ENCODE assay signal across 9 cellular contexts in genomic region chr9:95087659-95088242, GRCh38.
DNase-seq lines count a peak whose midpoint lies in the region; ATAC-seq and TF ChIP-seq lines count a peak whose summit lies in the region.
"Had no signal": no experiment of that assay in that cellular context is flagged by ENCODE, and none has a peak within 500 bp of the region (broad histone marks: within the 10 kb centered on the region; RNA-seq: fewer than 3 reads in every experiment).

No MANE protein-coding gene starts in this region.

- H3K4me1 ChIP-seq in OCI-LY7 (ENCODE audit: insufficient read depth, low read length, poor library complexity, severe bottlenecking), result no peaks in the 10 kb centered on the region
- H3K4me1 ChIP-seq in tibial nerve, result peaks cover 0 to 99% (median 80%) of the 10 kb centered on the region in 4 donors

- H3K4me2 ChIP-seq in OCI-LY7 (ENCODE audit: low read length), result no peak overlapping the region

- POLR2A ChIA-PET in OCI-LY7 (lab: Charles Lee), result no interaction called here
- POLR2A ChIA-PET in CD4-positive, alpha-beta T cell (lab: Charles Lee), result no interaction called here

- H3K79me2 ChIP-seq in OCI-LY7 (ENCODE audit: insufficient read depth, low read depth, low read length), result no peaks in the 10 kb centered on the region

- WGBS in tibial nerve, 2 donors, result 48 to 55% methylated on average over 9 of the region's 9 CpGs

- intact Hi-C loops in OCI-LY7 (cut with micrococcal nuclease; ENCODE audit: unreplicated experiment), result no loop called here
- intact Hi-C loops in CD4-positive, alpha-beta T cell (cut with DNase I, micrococcal nuclease), result no loop called here

- H3K4me1 Mint-ChIP-seq in CD4-positive, alpha-beta T cell (ENCODE audit: low read depth), result peaks cover 5% of the 10 kb centered on the region

- BruUV-seq in OCI-LY7 (replicated peaks; lab: Mats Ljungman, UMichigan), result no TSS peak

- no peak overlapping the region for H2AFZ ChIP-seq in OCI-LY7 (ENCODE audit: low read length)

- no peaks in the 10 kb centered on the region for H4K20me1 ChIP-seq in OCI-LY7 (ENCODE audit: insufficient read depth, low read length)

- H3K36me3 ChIP-seq in OCI-LY7 (ENCODE audit: insufficient read depth, low read length) (no peaks in the 10 kb centered on the region), tibial nerve (peaks cover 0 to 44% (median 11%) of the 10 kb centered on the region in 3 donors)

- no peaks in the 10 kb centered on the region for H3K9me3 Mint-ChIP-seq in CD4-positive, alpha-beta T cell

- DNase-seq in NCI-H510A treated with DMSO at 0.1 percent for 48 hours (lab: John Stamatoyannopoulos, UW) (peak; percentile 55), NCI-H510A (lab: John Stamatoyannopoulos, UW) (no peak), OCI-LY7 (ENCODE audit: low spot score) (peak; percentile 8), fibroblast of mammary gland (ENCODE audit: low read depth) (no peak), tibial nerve (ENCODE audit: low spot score in 2 of 2) (no peak), iPS-NIHi7 (ENCODE audit: extremely low spot score) (no peak)
- no peak for DNase-seq in CD4-positive, alpha-beta T cell

- H3K27ac ChIP-seq in OCI-LY7 (ENCODE audit: low read depth, low read length, poor library complexity, severe bottlenecking) (no peak overlapping the region), tibial nerve (peak overlapping the region; percentile 51 to 97 (median 82))
- no peak overlapping the region for H3K27ac ChIP-seq in CD4-positive, alpha-beta T cell (ENCODE audit: low read depth, low read length)
- H3K27ac ChIP-seq: C4-2B had no signal

- peak in 1 of 2 donors; percentile 69 for TF ChIP-seq EP300 in tibial nerve (IDR thresholded peaks at IDR 0.05)

- no peaks in the 10 kb centered on the region for H3K27me3 Mint-ChIP-seq in CD4-positive, alpha-beta T cell

- TF ChIP-seq POLR2A in tibial nerve (IDR thresholded peaks at IDR 0.05), result no peak

- H3K9me2 ChIP-seq in OCI-LY7 (ENCODE audit: insufficient read depth, low read length), result no peaks in the 10 kb centered on the region

- H3K9me3 ChIP-seq in OCI-LY7 (ENCODE audit: low read length), result no peaks in the 10 kb centered on the region
- H3K9me3 ChIP-seq in tibial nerve, result no peaks in the 10 kb centered on the region
- no peaks in the 10 kb centered on the region for H3K9me3 ChIP-seq in CD4-positive, alpha-beta T cell (ENCODE audit: control insufficient read depth, low read length)

- no peak overlapping the region for H3K4me3 ChIP-seq in OCI-LY7 (ENCODE audit: low read depth, low read length, poor library complexity, severe bottlenecking)
- H3K4me3 ChIP-seq in fibroblast of mammary gland (ENCODE audit: control insufficient read depth, low read depth, low read length), result no peak overlapping the region
- no peak overlapping the region for H3K4me3 ChIP-seq in tibial nerve

- CTCF ChIA-PET in OCI-LY7 (lab: Charles Lee; ENCODE audit: unreplicated experiment), result no interaction called here
- CTCF ChIA-PET in CD4-positive, alpha-beta T cell (lab: Charles Lee), result no interaction called here

- TF ChIP-seq CTCF in OCI-LY7 (conservative IDR thresholded peaks at IDR 0.05; ENCODE audit: low read length) (peak; percentile 59), fibroblast of mammary gland (conservative IDR thresholded peaks at IDR 0.05; ENCODE audit: control insufficient read depth, insufficient read depth, low read depth, low read length) (peak; percentile 9), tibial nerve (IDR thresholded peaks at IDR 0.05) (no peak)
- no peak for TF ChIP-seq CTCF in CD4-positive, alpha-beta T cell (IDR thresholded peaks at IDR 0.05)

- H3K4me3 Mint-ChIP-seq in CD4-positive, alpha-beta T cell, result no peak overlapping the region

- peaks cover 10% of the 10 kb centered on the region for H3K36me3 Mint-ChIP-seq in CD4-positive, alpha-beta T cell (ENCODE audit: low read depth)

- no peak for ATAC-seq in HG02759 (IDR thresholded peaks at IDR 0.05; ENCODE audit: unreplicated experiment)
- ATAC-seq in CD4-positive, alpha-beta T cell (ENCODE audit: poor library complexity), result no peak

- H3K27ac Mint-ChIP-seq in CD4-positive, alpha-beta T cell, result no peak overlapping the region

- H3K27me3 ChIP-seq in tibial nerve, result no peaks in the 10 kb centered on the region
- no peaks in the 10 kb centered on the region for H3K27me3 ChIP-seq in CD4-positive, alpha-beta T cell (ENCODE audit: control insufficient read depth, insufficient read depth, low read length)

Comparison
In these comparisons a context has a peak if more than half of its experiments do, and no peak if none do; other contexts are left out.
1. DNase-seq: peak in NCI-H510A treated with DMSO at 0.1 percent for 48 hours (single experiment) and OCI-LY7 (single experiment); none in NCI-H510A (single experiment), fibroblast of mammary gland (single experiment), tibial nerve (0 of 2), iPS-NIHi7 (single experiment) and CD4-positive, alpha-beta T cell (0 of 10).
2. H3K27ac ChIP-seq: peak in tibial nerve (4 of 4); none in OCI-LY7 (single experiment) and CD4-positive, alpha-beta T cell (single experiment).
3. CTCF ChIP-seq: peak in OCI-LY7 (single experiment) and fibroblast of mammary gland (single experiment); none in tibial nerve (0 of 5) and CD4-positive, alpha-beta T cell (single experiment).